In the genomic region with DNA sequence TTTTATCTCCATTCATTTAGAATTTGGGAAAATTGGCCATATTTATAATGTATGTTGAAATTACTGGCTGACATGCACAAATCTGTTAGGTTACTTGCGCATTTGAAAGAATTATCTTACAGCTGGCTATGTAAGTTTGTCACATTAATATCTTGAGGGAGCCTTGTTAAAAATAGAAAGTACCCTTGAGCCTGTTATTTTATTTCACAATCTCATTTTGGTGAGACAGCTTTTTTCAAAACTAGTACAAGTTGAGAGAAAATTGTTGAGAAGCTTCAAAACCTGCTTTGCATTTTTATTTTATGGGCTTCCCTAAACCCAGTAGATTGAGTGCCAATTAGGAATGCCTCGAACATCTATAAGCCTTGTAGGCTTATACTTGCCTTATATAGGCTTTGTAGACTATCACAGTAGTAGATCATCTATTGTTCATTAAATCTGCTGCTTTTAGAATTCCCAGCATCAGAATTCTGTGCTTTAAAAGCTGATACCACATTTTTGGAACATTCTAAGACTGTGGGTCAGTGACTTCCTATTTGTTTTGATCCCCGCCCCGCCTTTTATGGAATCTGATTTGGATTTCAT, we compare ENCODE assay signal across 17 cellular contexts. TPM values are rescaled to one million over a fixed set of nuclear protein-coding genes. Genes with fewer than 3 reads are reported as not detected.
DNase-seq lines count a peak whose midpoint lies in the region; ATAC-seq and TF ChIP-seq lines count a peak whose summit lies in the region.
"Had no signal": no experiment of that assay in that cellular context is flagged by ENCODE, and none has a peak within 500 bp of the region (broad histone marks: within the 10 kb centered on the region; RNA-seq: fewer than 3 reads in every experiment).

No MANE protein-coding gene starts in this region.

- H3K4me3 ChIP-seq in cardiac muscle cell (no peak overlapping the region), prostate gland (no peak overlapping the region), vagina (peak overlapping the region in 1 of 2 donors; percentile 11), Caco-2 (ENCODE audit: low read depth, low read length) (no peak overlapping the region)

- BruUV-seq in Caco-2 (replicated peaks; lab: Mats Ljungman, UMichigan) = no TSS peak

- 28% methylated on average over 4 of the region's 4 CpGs for WGBS in prostate gland

- no peaks in the 10 kb centered on the region for H3K4me1 Mint-ChIP-seq in Caco-2 (ENCODE audit: low read depth, unreplicated experiment)

- TF ChIP-seq POLR2A in prostate gland (IDR thresholded peaks at IDR 0.05) = no peak
- no peak for TF ChIP-seq POLR2A in vagina (IDR thresholded peaks at IDR 0.05)

- CTCF ChIA-PET in Caco-2 (lab: Charles Lee) = no interaction called here

- ATAC-seq in Right ventricle myocardium inferior = no peak
- ATAC-seq: T-cell had no signal

- H3K9me3 Mint-ChIP-seq in Caco-2 (ENCODE audit: unreplicated experiment) = no peaks in the 10 kb centered on the region
- H3K9me3 Mint-ChIP-seq: dendritic cell treated with granulocyte-macrophage colony-stimulating factor and Interleukin-4, amounts not matched to agents 40 ng/mL and 50 ng/mL, for 4 days; T-cell had no signal

- H3K27ac ChIP-seq in cardiac muscle cell = peak overlapping the region; percentile 42
- H3K27ac ChIP-seq in prostate gland = peak overlapping the region; percentile 29 to 52
- H3K27ac ChIP-seq in vagina = peak overlapping the region; percentile 36
- H3K27ac ChIP-seq: C4-2B had no signal

- DNase-seq in cardiac muscle cell (ENCODE audit: low read depth in 1 of 2, low spot score in 1 of 2) = no peak
- no peak for DNase-seq in Right ventricle myocardium inferior (ENCODE audit: missing footprints)
- peak; percentile 21 for DNase-seq in fibroblast of gingiva (ENCODE audit: low read depth)
- DNase-seq in prostate gland (ENCODE audit: low spot score) = no peak
- no peak for DNase-seq in vagina (ENCODE audit: extremely low spot score in 2 of 2)
- DNase-seq in foreskin melanocyte = no peak
- DNase-seq in Caco-2 = no peak
- no peak for DNase-seq in DMS153 treated with DMSO at 0.1 percent for 48 hours (lab: John Stamatoyannopoulos, UW; ENCODE audit: unreplicated experiment)
- DNase-seq: activated naive CD4-positive, alpha-beta T cell treated with Interleukin-2 at 50 U/mL for 16 hours; activated T-cell treated with anti-CD3 and anti-CD28 coated beads for 4 hours; NCI-H146; NCI-H2227 treated with DMSO at 0.1 percent for 48 hours; occipital lobe; small intestine; T-cell had no signal

- H3K4me3 Mint-ChIP-seq in Caco-2 (ENCODE audit: unreplicated experiment) = no peak overlapping the region
- H3K4me3 Mint-ChIP-seq: dendritic cell treated with granulocyte-macrophage colony-stimulating factor and Interleukin-4, amounts not matched to agents 40 ng/mL and 50 ng/mL, for 4 days; T-cell had no signal

- H3K9me3 ChIP-seq in cardiac muscle cell (ENCODE audit: low read depth) = no peaks in the 10 kb centered on the region
- no peaks in the 10 kb centered on the region for H3K9me3 ChIP-seq in prostate gland
- H3K9me3 ChIP-seq in vagina = no peaks in the 10 kb centered on the region
- H3K9me3 ChIP-seq in Caco-2 = no peaks in the 10 kb centered on the region

- POLR2A ChIA-PET in Caco-2 (lab: Charles Lee) = no interaction called here

- H3K27me3 Mint-ChIP-seq in Caco-2 (ENCODE audit: insufficient read depth, unreplicated experiment) = no peaks in the 10 kb centered on the region
- H3K27me3 Mint-ChIP-seq: dendritic cell treated with granulocyte-macrophage colony-stimulating factor and Interleukin-4, amounts not matched to agents 40 ng/mL and 50 ng/mL, for 4 days; T-cell had no signal

- H3K36me3 ChIP-seq in cardiac muscle cell (peaks cover 18% of the 10 kb centered on the region), prostate gland (peaks cover 0 to 5% of the 10 kb centered on the region in 2 donors), vagina (peaks cover 0 to 20% of the 10 kb centered on the region in 2 donors), Caco-2 (ENCODE audit: control insufficient read depth, insufficient read depth, low read length) (no peaks in the 10 kb centered on the region)

- H3K4me1 ChIP-seq in cardiac muscle cell (ENCODE audit: low read depth) (peaks cover 3% of the 10 kb centered on the region), prostate gland (replicated peaks) (peaks cover 9% of the 10 kb centered on the region), vagina (peaks cover 41% of the 10 kb centered on the region), Caco-2 (no peaks in the 10 kb centered on the region)

- no peak for TF ChIP-seq CTCF in cardiac muscle cell (IDR thresholded peaks at IDR 0.05; ENCODE audit: low read depth, low read length)
- no peak for TF ChIP-seq CTCF in prostate gland (IDR thresholded peaks at IDR 0.05)
- no peak for TF ChIP-seq CTCF in vagina (IDR thresholded peaks at IDR 0.05)
- TF ChIP-seq CTCF in Caco-2 (IDR thresholded peaks at IDR 0.05; ENCODE audit: insufficient read depth in 1 of 2, low read depth in 1 of 2, low read length in 1 of 2, severe bottlenecking in 1 of 2, unreplicated experiment in 1 of 2) = no peak

- H3K27me3 ChIP-seq in cardiac muscle cell (no peaks in the 10 kb centered on the region), prostate gland (replicated peaks; ENCODE audit: insufficient read depth) (no peaks in the 10 kb centered on the region), vagina (no peaks in the 10 kb centered on the region), Caco-2 (replicated peaks; ENCODE audit: control insufficient read depth, insufficient read depth, low read length) (no peaks in the 10 kb centered on the region)

- intact Hi-C loops in Right ventricle myocardium inferior (cut with DNase I) = no loop called here
- intact Hi-C loops in prostate gland (cut with DNase I) = no loop called here
- intact Hi-C loops in vagina (cut with DNase I) = no loop called here
- intact Hi-C loops in Caco-2 (cut with micrococcal nuclease; ENCODE audit: unreplicated experiment) = no loop called here

- H3K36me3 Mint-ChIP-seq in Caco-2 (ENCODE audit: insufficient read depth, unreplicated experiment) = peaks cover 16% of the 10 kb centered on the region

- no peak overlapping the region for H3K27ac Mint-ChIP-seq in Caco-2 (ENCODE audit: unreplicated experiment)
- H3K27ac Mint-ChIP-seq: dendritic cell treated with granulocyte-macrophage colony-stimulating factor and Interleukin-4, amounts not matched to agents 40 ng/mL and 50 ng/mL, for 4 days; T-cell had no signal

RNA-seq across cellular contexts. Expression of a gene that starts 6.3 kb away (rescaled TPM):
- total RNA-seq in cardiac muscle cell (63.1 and 80.6 TPM in 2 replicates), Right ventricle myocardium inferior (425 TPM), prostate gland (100 to 1,000 TPM in 1 of 2 donors, 10 to 100 TPM in 1; 32.1 to 115 TPM), vagina (60.2 TPM), Caco-2 (2022) (67.3 and 71.1 TPM in 2 replicates)
- 79.4 and 113 TPM in 2 replicates for polyA plus RNA-seq in cardiac muscle cell

RNA-seq across cellular contexts. Expression of a gene that starts 24.2 kb away (rescaled TPM):
- total RNA-seq in cardiac muscle cell (62.7 and 63.4 TPM in 2 replicates), Right ventricle myocardium inferior (21.2 TPM), prostate gland (10 to 100 TPM; 16.7 to 23.0 TPM), vagina (13.0 TPM), Caco-2 (2022) (0.67 and 0.75 TPM in 2 replicates)
- polyA plus RNA-seq in cardiac muscle cell = 59.9 and 72.6 TPM in 2 replicates
